ENCODE assay signal across 10 cellular contexts in genomic region chr22:45612940-45613339, GRCh38. TPM values are rescaled to one million over a fixed set of nuclear protein-coding genes. Genes with fewer than 3 reads are reported as not detected.
A peak's percentile ranks its signal among the peaks of the same experiment; 100 is the strongest.
DNase-seq lines count a peak whose midpoint lies in the region; ATAC-seq and TF ChIP-seq lines count a peak whose summit lies in the region.
"Had no signal": no experiment of that assay in that cellular context is flagged by ENCODE, and none has a peak within 500 bp of the region (broad histone marks: within the 10 kb centered on the region; RNA-seq: fewer than 3 reads in every experiment).

No MANE protein-coding gene starts in this region.

- in situ Hi-C loops in brain microvascular endothelial cell (cut with HindIII; ENCODE audit: low pct_ligation_motif_present, low sequenced_read_pairs), result no loop called here

- POLR2A ChIA-PET in activated CD8-positive, alpha-beta T cell treated with anti-CD3 and anti-CD28 coated beads, Interleukin-2, amount 10 ng/mL, durations not matched to agents 7 days and 5 days (lab: Charles Lee), result interaction anchor here (0.8 kb wide), 1 partner anchor 261 kb away, joined by 3 read pairs; no protein-coding TSS in a partner anchor
- POLR2A ChIA-PET in activated CD8-positive, alpha-beta T cell treated with anti-CD3 and anti-CD28 coated beads for 36 hours (lab: Charles Lee), result no interaction called here

- no peak for DNase-seq in activated CD8-positive, alpha-beta T cell treated with anti-CD3 and anti-CD28 coated beads, Interleukin-2, amount 10 ng/mL, durations not matched to agents 7 days and 5 days
- DNase-seq in activated CD8-positive, alpha-beta T cell treated with anti-CD3 and anti-CD28 coated beads for 36 hours, result no peak
- DNase-seq in brain microvascular endothelial cell, result peak; percentile 25
- DNase-seq in kidney tubule cell (ENCODE audit: low spot score), result peak; percentile 25
- DNase-seq in thoracic aorta (ENCODE audit: low spot score), result no peak
- DNase-seq in effector CD4-positive, alpha-beta T cell, result no peak
- DNase-seq in DMS114 treated with DMSO at 0.1 percent for 48 hours (lab: John Stamatoyannopoulos, UW; ENCODE audit: unreplicated experiment), result no peak

- intact Hi-C loops in activated CD8-positive, alpha-beta T cell treated with anti-CD3 and anti-CD28 coated beads for 36 hours (cut with micrococcal nuclease), result no loop called here

- no peaks in the 10 kb centered on the region for H3K4me1 ChIP-seq in thoracic aorta (ENCODE audit: control insufficient read depth in 1 of 2, low read depth in 2 of 2)
- H3K4me1 ChIP-seq: Peyer's patch had no signal

- CTCF ChIA-PET in activated CD8-positive, alpha-beta T cell treated with anti-CD3 and anti-CD28 coated beads, Interleukin-2, amount 10 ng/mL, durations not matched to agents 7 days and 5 days (lab: Charles Lee), result no interaction called here
- CTCF ChIA-PET in activated CD8-positive, alpha-beta T cell treated with anti-CD3 and anti-CD28 coated beads for 36 hours (lab: Charles Lee), result no interaction called here

- H3K27me3 Mint-ChIP-seq in activated CD8-positive, alpha-beta T cell treated with anti-CD3 and anti-CD28 coated beads, Interleukin-2, amount 10 ng/mL, durations not matched to agents 7 days and 5 days (ENCODE audit: low read depth), result peaks cover 2% of the 10 kb centered on the region
- H3K27me3 Mint-ChIP-seq in activated CD8-positive, alpha-beta T cell treated with anti-CD3 and anti-CD28 coated beads for 36 hours, result peaks cover 1% of the 10 kb centered on the region

- H3K4me3 Mint-ChIP-seq in activated CD8-positive, alpha-beta T cell treated with anti-CD3 and anti-CD28 coated beads, Interleukin-2, amount 10 ng/mL, durations not matched to agents 7 days and 5 days, result no peak overlapping the region
- no peak overlapping the region for H3K4me3 Mint-ChIP-seq in activated CD8-positive, alpha-beta T cell treated with anti-CD3 and anti-CD28 coated beads for 36 hours

- H3K4me3 ChIP-seq in brain microvascular endothelial cell (ENCODE audit: low read depth, low read length), result peak overlapping the region; percentile 35
- H3K4me3 ChIP-seq in thoracic aorta, result peak overlapping the region; percentile 51
- H3K4me3 ChIP-seq: Peyer's patch, upper lobe of left lung had no signal

- H3K27me3 ChIP-seq in brain microvascular endothelial cell (replicated peaks) (no peaks in the 10 kb centered on the region), thoracic aorta (replicated peaks; ENCODE audit: insufficient read depth) (no peaks in the 10 kb centered on the region)
- H3K27me3 ChIP-seq: Peyer's patch, upper lobe of left lung had no signal

- peak overlapping the region; percentile 74 for H3K27ac Mint-ChIP-seq in activated CD8-positive, alpha-beta T cell treated with anti-CD3 and anti-CD28 coated beads, Interleukin-2, amount 10 ng/mL, durations not matched to agents 7 days and 5 days
- H3K27ac Mint-ChIP-seq in activated CD8-positive, alpha-beta T cell treated with anti-CD3 and anti-CD28 coated beads for 36 hours, result no peak overlapping the region

- no peaks in the 10 kb centered on the region for H3K9me3 ChIP-seq in thoracic aorta
- H3K9me3 ChIP-seq: Peyer's patch, upper lobe of left lung had no signal

- H3K27ac ChIP-seq in brain microvascular endothelial cell (peak overlapping the region; percentile 45), thoracic aorta (no peak overlapping the region)
- H3K27ac ChIP-seq: Peyer's patch had no signal

- H3K4me1 Mint-ChIP-seq in activated CD8-positive, alpha-beta T cell treated with anti-CD3 and anti-CD28 coated beads, Interleukin-2, amount 10 ng/mL, durations not matched to agents 7 days and 5 days (ENCODE audit: low read depth), result peaks cover 17% of the 10 kb centered on the region
- peaks cover 6% of the 10 kb centered on the region for H3K4me1 Mint-ChIP-seq in activated CD8-positive, alpha-beta T cell treated with anti-CD3 and anti-CD28 coated beads for 36 hours (ENCODE audit: low read depth)

- H3K36me3 Mint-ChIP-seq in activated CD8-positive, alpha-beta T cell treated with anti-CD3 and anti-CD28 coated beads, Interleukin-2, amount 10 ng/mL, durations not matched to agents 7 days and 5 days (ENCODE audit: low read depth), result no peaks in the 10 kb centered on the region
- no peaks in the 10 kb centered on the region for H3K36me3 Mint-ChIP-seq in activated CD8-positive, alpha-beta T cell treated with anti-CD3 and anti-CD28 coated beads for 36 hours (ENCODE audit: low read depth)

- no peak for TF ChIP-seq CTCF in activated CD8-positive, alpha-beta T cell treated with anti-CD3 and anti-CD28 coated beads for 36 hours (IDR thresholded peaks at IDR 0.05)
- no peak for TF ChIP-seq CTCF in brain microvascular endothelial cell (IDR thresholded peaks at IDR 0.05; ENCODE audit: low read depth, low read length, missing control alignments)
- no peak for TF ChIP-seq CTCF in thoracic aorta (IDR thresholded peaks at IDR 0.05)

- H3K9me3 Mint-ChIP-seq in activated CD8-positive, alpha-beta T cell treated with anti-CD3 and anti-CD28 coated beads, Interleukin-2, amount 10 ng/mL, durations not matched to agents 7 days and 5 days (ENCODE audit: insufficient read depth), result no peaks in the 10 kb centered on the region
- H3K9me3 Mint-ChIP-seq in activated CD8-positive, alpha-beta T cell treated with anti-CD3 and anti-CD28 coated beads for 36 hours, result no peaks in the 10 kb centered on the region

- H3K36me3 ChIP-seq in brain microvascular endothelial cell (replicated peaks), result no peaks in the 10 kb centered on the region
- H3K36me3 ChIP-seq in thoracic aorta, result no peaks in the 10 kb centered on the region
- H3K36me3 ChIP-seq: Peyer's patch, upper lobe of left lung had no signal

- no peak for ATAC-seq in activated CD8-positive, alpha-beta T cell treated with anti-CD3 and anti-CD28 coated beads, Interleukin-2, amount 10 ng/mL, durations not matched to agents 7 days and 5 days
- ATAC-seq in activated CD8-positive, alpha-beta T cell treated with anti-CD3 and anti-CD28 coated beads for 36 hours, result no peak
- no peak for ATAC-seq in thoracic aorta (ENCODE audit: insufficient number of reproducible peaks, low FRiP score, low read depth)
- ATAC-seq in HG02763 (IDR thresholded peaks at IDR 0.05; ENCODE audit: unreplicated experiment), result no peak

RNA-seq across cellular contexts. Expression of gene ATXN10, which starts 58.7 kb away (rescaled TPM):
- total RNA-seq in activated CD8-positive, alpha-beta T cell treated with anti-CD3 and anti-CD28 coated beads, Interleukin-2, amount 10 ng/mL, durations not matched to agents 7 days and 5 days, result 100 to 1,000 TPM; 106 to 114 TPM
- total RNA-seq in activated CD8-positive, alpha-beta T cell treated with anti-CD3 and anti-CD28 coated beads for 36 hours, result 100 to 1,000 TPM; 114 to 121 TPM
- total RNA-seq in thoracic aorta, result 100 to 1,000 TPM in 1 of 2 donors, 10 to 100 TPM in 1; 52.9 to 164 TPM

Comparison
In these comparisons a context has a peak if more than half of its experiments do, and no peak if none do; other contexts are left out.
1. DNase-seq: peak in brain microvascular endothelial cell (single experiment) and kidney tubule cell (single experiment); none in activated CD8-positive, alpha-beta T cell treated with anti-CD3 and anti-CD28 coated beads, Interleukin-2, amount 10 ng/mL, durations not matched to agents 7 days and 5 days (single experiment), activated CD8-positive, alpha-beta T cell treated with anti-CD3 and anti-CD28 coated beads for 36 hours (single experiment), thoracic aorta (single experiment), effector CD4-positive, alpha-beta T cell (single experiment) and DMS114 treated with DMSO at 0.1 percent for 48 hours (single experiment).